ENCODE assay signal across 1 cellular context in genomic region chr17:82149401-82150099, GRCh38.
TF ChIP-seq lines count a peak whose summit lies in the region.

No MANE protein-coding gene starts in this region.

TF ChIP-seq in H1, 55 proteins besides CTCF, POLR2A, EP300 and RAD21 (continued from another document):
- TF ChIP-seq USF2 (IDR thresholded peaks at IDR 0.05; ENCODE audit: low read length) (no peak), SIRT6 (IDR thresholded peaks at IDR 0.05; ENCODE audit: low read length) (no peak), EZH2 (IDR thresholded peaks at IDR 0.05; ENCODE audit: low read depth, low read length, severe bottlenecking) (no peak)
TF ChIP-seq in H1: peak in this region for 0.
